Comparison of ENCODE assay signal across 12 cellular contexts in the genomic region with DNA sequence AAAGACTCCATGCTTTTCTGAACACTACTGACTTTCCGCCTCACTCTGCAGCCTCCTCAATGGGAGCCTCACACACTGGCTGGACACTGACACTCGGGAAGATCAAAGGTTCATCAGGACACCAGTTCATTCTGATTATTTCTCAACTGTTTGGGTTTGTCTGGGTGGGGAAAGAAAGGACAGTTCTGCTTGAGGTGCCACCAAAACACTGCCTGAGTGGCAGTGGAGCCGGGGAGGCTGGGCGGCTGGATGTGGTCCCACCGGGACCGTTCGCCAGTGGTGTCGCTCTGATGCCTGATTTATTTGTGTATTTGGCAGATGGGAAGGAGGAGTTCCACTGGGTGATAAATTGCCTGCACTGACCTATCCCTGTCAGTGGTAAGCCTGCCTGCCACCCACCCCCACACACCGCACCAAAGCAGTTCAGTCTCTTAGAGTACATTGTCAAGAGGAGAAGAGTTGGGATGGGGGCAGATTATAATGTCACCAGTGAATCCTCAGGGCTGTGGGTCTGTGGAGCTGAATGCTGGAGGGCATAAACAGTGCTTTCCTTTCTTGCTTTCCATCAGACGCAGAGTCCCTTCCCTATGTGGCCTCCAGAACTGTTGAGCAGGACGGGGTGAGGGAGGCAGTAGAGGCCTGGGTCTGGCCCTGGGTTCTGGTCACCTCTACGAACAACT. TPM values are rescaled to one million over a fixed set of nuclear protein-coding genes. Genes with fewer than 3 reads are reported as not detected.
"Had no signal": no experiment of that assay in that cellular context is flagged by ENCODE, and none has a peak within 500 bp of the region (broad histone marks: within the 10 kb centered on the region; RNA-seq: fewer than 3 reads in every experiment).

No MANE protein-coding gene starts in this region.

- DNase-seq: activated CD4-positive, alpha-beta T cell treated with anti-CD3 and anti-CD28 coated beads, Interleukin-2, amount 10 ng/mL, durations not matched to agents 24 days and 14 days; activated CD4-positive, CD25-positive, alpha-beta regulatory T cell; activated CD8-positive, alpha-beta memory T cell treated with anti-CD3 and anti-CD28 coated beads for 24 hours; activated naive CD8-positive, alpha-beta T cell treated with anti-CD3 and anti-CD28 coated beads for 36 hours; central memory CD4-positive, alpha-beta T cell; cortex of kidney; effector CD8-positive, alpha-beta T cell; esophagus squamous epithelium; sigmoid colon; spleen; T-helper 2 cell; trophoblast cell had no signal

RNA-seq across cellular contexts. Expression of a gene that starts 49.8 kb away (rescaled TPM):
- total RNA-seq: activated naive CD8-positive, alpha-beta T cell treated with anti-CD3 and anti-CD28 coated beads for 36 hours had no signal
